In the genomic region with DNA sequence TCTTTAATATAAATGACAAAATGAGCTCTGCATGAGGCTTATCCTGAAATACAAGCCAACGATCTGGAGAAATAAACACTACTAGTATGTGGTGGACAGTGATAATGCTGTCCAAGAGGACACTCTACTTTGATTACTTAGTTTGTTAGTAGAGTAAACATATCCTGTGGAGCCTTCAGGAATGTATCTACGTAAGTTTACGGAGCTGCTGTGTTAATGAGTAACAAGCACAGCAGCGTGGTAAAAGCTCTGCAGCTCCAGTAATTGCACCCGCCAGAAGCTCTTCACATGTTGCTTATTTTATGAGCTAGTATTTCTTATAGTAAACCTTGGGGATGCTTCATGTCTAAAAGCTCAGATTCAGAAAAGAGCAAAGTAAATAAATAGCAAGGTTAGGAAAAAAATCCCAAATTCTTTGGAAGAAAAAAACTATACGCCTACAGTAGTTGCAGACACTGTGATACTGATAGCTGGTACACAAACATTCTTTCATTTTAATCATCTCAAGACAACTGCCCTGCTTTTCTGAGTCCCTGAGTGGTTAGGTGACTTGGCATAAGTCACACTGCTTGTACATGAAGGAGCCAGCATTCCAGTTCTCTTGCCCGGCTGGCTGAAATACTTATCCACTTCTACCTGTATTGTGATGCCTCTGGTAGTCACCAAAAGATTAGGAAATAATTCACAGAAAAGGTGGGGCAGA, we compare ENCODE assay signal across 1 cellular context.
A peak's percentile ranks its signal among the peaks of the same experiment; 100 is the strongest.
TF ChIP-seq lines count a peak whose summit lies in the region.

No MANE protein-coding gene starts in this region.

TF ChIP-seq in HepG2, 621 proteins besides CTCF, POLR2A, EP300 and RAD21 (continued from another document and continues in another):
- TF ChIP-seq, protein P1, sequence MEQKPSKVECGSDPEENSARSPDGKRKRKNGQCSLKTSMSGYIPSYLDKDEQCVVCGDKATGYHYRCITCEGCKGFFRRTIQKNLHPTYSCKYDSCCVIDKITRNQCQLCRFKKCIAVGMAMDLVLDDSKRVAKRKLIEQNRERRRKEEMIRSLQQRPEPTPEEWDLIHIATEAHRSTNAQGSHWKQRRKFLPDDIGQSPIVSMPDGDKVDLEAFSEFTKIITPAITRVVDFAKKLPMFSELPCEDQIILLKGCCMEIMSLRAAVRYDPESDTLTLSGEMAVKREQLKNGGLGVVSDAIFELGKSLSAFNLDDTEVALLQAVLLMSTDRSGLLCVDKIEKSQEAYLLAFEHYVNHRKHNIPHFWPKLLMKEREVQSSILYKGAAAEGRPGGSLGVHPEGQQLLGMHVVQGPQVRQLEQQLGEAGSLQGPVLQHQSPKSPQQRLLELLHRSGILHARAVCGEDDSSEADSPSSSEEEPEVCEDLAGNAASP (CRISPR knock-in tag; IDR thresholded peaks at IDR 0.05; ENCODE audit: borderline replicate concordance): peak; percentile 35; the same call in 1 of the 2 replicates
- TF ChIP-seq POGZ (CRISPR knock-in tag; IDR thresholded peaks at IDR 0.05) (peak; percentile 44; the same call in 1 of the 2 replicates), ZNF749 (CRISPR knock-in tag; IDR thresholded peaks at IDR 0.05; ENCODE audit: borderline replicate concordance) (no peak), TMF1 (CRISPR knock-in tag; IDR thresholded peaks at IDR 0.05; ENCODE audit: low read depth) (no peak), ASH2L (IDR thresholded peaks at IDR 0.05; ENCODE audit: insufficient read length, low read depth, low read length) (peak; percentile 81), IRF2 (CRISPR knock-in tag; IDR thresholded peaks at IDR 0.05) (0 out of 2 replicates have a peak, but pooled peaks have one; percentile 37), CEBPG (CRISPR knock-in tag; IDR thresholded peaks at IDR 0.05) (peak; percentile 57), THAP11 (CRISPR knock-in tag; IDR thresholded peaks at IDR 0.05) (peak; percentile 9; the same call in 1 of the 2 replicates), MBD4 (IDR thresholded peaks at IDR 0.05; ENCODE audit: borderline replicate concordance, low read length) (0 out of 2 replicates have a peak, but pooled peaks have one; percentile 38), ZKSCAN8 (CRISPR knock-in tag; IDR thresholded peaks at IDR 0.05; ENCODE audit: borderline replicate concordance) (peak; percentile 55; the same call in 1 of the 2 replicates), ZFX (CRISPR knock-in tag; IDR thresholded peaks at IDR 0.05; ENCODE audit: low read depth) (0 out of 2 replicates have a peak, but pooled peaks have one; percentile 17), ZNF251 (CRISPR knock-in tag; IDR thresholded peaks at IDR 0.05) (no peak), NKX3-1 (CRISPR knock-in tag; IDR thresholded peaks at IDR 0.05) (no peak), IKZF1 (IDR thresholded peaks at IDR 0.05) (no peak), POLR2AphosphoS5 (IDR thresholded peaks at IDR 0.05; ENCODE audit: low read depth, low read length) (no peak)
- TF ChIP-seq, protein P2, sequence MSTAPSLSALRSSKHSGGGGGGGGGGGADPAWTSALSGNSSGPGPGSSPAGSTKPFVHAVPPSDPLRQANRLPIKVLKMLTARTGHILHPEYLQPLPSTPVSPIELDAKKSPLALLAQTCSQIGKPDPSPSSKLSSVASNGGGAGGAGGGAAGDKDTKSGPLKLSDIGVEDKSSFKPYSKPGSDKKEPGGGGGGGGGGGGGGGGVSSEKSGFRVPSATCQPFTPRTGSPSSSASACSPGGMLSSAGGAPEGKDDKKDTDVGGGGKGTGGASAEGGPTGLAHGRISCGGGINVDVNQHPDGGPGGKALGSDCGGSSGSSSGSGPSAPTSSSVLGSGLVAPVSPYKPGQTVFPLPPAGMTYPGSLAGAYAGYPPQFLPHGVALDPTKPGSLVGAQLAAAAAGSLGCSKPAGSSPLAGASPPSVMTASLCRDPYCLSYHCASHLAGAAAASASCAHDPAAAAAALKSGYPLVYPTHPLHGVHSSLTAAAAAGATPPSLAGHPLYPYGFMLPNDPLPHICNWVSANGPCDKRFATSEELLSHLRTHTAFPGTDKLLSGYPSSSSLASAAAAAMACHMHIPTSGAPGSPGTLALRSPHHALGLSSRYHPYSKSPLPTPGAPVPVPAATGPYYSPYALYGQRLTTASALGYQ (CRISPR knock-in tag; IDR thresholded peaks at IDR 0.05): 0 out of 2 replicates have a peak, but pooled peaks have one; percentile 15
- TF ChIP-seq, protein P3, sequence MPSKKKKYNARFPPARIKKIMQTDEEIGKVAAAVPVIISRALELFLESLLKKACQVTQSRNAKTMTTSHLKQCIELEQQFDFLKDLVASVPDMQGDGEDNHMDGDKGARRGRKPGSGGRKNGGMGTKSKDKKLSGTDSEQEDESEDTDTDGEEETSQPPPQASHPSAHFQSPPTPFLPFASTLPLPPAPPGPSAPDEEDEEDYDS (CRISPR knock-in tag; IDR thresholded peaks at IDR 0.05): peak; percentile 10; the same call in 1 of the 2 replicates
- TF ChIP-seq, protein P4, sequence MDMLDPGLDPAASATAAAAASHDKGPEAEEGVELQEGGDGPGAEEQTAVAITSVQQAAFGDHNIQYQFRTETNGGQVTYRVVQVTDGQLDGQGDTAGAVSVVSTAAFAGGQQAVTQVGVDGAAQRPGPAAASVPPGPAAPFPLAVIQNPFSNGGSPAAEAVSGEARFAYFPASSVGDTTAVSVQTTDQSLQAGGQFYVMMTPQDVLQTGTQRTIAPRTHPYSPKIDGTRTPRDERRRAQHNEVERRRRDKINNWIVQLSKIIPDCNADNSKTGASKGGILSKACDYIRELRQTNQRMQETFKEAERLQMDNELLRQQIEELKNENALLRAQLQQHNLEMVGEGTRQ (IDR thresholded peaks at IDR 0.05; ENCODE audit: low read depth, low read length): no peak
- TF ChIP-seq, protein P4 (CRISPR knock-in tag; IDR thresholded peaks at IDR 0.05; ENCODE audit: borderline replicate concordance): no peak
- TF ChIP-seq, protein P5, sequence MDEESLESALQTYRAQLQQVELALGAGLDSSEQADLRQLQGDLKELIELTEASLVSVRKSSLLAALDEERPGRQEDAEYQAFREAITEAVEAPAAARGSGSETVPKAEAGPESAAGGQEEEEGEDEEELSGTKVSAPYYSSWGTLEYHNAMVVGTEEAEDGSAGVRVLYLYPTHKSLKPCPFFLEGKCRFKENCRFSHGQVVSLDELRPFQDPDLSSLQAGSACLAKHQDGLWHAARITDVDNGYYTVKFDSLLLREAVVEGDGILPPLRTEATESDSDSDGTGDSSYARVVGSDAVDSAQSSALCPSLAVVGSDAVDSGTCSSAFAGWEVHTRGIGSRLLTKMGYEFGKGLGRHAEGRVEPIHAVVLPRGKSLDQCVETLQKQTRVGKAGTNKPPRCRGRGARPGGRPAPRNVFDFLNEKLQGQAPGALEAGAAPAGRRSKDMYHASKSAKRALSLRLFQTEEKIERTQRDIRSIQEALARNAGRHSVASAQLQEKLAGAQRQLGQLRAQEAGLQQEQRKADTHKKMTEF (CRISPR knock-in tag; IDR thresholded peaks at IDR 0.05): 0 out of 2 replicates have a peak, but pooled peaks have one; percentile 52
- TF ChIP-seq, protein P6, sequence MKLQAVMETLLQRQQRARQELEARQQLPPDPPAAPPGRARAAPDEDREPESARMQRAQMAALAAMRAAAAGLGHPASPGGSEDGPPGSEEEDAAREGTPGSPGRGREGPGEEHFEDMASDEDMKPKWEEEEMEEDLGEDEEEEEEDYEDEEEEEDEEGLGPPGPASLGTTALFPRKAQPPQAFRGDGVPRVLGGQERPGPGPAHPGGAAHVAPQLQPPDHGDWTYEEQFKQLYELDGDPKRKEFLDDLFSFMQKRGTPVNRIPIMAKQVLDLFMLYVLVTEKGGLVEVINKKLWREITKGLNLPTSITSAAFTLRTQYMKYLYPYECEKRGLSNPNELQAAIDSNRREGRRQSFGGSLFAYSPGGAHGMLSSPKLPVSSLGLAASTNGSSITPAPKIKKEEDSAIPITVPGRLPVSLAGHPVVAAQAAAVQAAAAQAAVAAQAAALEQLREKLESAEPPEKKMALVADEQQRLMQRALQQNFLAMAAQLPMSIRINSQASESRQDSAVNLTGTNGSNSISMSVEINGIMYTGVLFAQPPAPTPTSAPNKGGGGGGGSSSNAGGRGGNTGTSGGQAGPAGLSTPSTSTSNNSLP (IDR thresholded peaks at IDR 0.05; ENCODE audit: low read depth, low read length): peak; percentile 94
- TF ChIP-seq, protein P7, sequence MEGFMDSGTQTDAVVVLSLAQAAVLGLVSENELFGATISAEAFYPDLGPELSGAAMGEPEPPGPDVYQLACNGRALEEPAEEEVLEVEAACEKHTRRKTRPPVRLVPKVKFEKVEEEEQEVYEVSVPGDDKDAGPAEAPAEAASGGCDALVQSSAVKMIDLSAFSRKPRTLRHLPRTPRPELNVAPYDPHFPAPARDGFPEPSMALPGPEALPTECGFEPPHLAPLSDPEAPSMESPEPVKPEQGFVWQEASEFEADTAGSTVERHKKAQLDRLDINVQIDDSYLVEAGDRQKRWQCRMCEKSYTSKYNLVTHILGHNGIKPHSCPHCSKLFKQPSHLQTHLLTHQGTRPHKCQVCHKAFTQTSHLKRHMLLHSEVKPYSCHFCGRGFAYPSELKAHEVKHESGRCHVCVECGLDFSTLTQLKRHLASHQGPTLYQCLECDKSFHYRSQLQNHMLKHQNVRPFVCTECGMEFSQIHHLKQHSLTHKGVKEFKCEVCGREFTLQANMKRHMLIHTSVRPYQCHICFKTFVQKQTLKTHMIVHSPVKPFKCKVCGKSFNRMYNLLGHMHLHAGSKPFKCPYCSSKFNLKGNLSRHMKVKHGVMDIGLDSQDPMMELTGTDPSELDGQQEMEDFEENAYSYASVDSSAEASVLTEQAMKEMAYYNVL (CRISPR knock-in tag; IDR thresholded peaks at IDR 0.05; ENCODE audit: borderline replicate concordance): peak; percentile 41; the same call in 1 of the 2 replicates
- TF ChIP-seq, protein P8, sequence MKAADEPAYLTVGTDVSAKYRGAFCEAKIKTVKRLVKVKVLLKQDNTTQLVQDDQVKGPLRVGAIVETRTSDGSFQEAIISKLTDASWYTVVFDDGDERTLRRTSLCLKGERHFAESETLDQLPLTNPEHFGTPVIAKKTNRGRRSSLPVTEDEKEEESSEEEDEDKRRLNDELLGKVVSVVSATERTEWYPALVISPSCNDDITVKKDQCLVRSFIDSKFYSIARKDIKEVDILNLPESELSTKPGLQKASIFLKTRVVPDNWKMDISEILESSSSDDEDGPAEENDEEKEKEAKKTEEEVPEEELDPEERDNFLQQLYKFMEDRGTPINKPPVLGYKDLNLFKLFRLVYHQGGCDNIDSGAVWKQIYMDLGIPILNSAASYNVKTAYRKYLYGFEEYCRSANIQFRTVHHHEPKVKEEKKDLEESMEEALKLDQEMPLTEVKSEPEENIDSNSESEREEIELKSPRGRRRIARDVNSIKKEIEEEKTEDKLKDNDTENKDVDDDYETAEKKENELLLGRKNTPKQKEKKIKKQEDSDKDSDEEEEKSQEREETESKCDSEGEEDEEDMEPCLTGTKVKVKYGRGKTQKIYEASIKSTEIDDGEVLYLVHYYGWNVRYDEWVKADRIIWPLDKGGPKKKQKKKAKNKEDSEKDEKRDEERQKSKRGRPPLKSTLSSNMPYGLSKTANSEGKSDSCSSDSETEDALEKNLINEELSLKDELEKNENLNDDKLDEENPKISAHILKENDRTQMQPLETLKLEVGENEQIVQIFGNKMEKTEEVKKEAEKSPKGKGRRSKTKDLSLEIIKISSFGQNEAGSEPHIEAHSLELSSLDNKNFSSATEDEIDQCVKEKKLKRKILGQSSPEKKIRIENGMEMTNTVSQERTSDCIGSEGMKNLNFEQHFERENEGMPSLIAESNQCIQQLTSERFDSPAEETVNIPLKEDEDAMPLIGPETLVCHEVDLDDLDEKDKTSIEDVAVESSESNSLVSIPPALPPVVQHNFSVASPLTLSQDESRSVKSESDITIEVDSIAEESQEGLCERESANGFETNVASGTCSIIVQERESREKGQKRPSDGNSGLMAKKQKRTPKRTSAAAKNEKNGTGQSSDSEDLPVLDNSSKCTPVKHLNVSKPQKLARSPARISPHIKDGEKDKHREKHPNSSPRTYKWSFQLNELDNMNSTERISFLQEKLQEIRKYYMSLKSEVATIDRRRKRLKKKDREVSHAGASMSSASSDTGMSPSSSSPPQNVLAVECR (CRISPR knock-in tag; IDR thresholded peaks at IDR 0.05; ENCODE audit: borderline replicate concordance): peak; percentile 16; the same call in 1 of the 2 replicates
- TF ChIP-seq, protein P9, sequence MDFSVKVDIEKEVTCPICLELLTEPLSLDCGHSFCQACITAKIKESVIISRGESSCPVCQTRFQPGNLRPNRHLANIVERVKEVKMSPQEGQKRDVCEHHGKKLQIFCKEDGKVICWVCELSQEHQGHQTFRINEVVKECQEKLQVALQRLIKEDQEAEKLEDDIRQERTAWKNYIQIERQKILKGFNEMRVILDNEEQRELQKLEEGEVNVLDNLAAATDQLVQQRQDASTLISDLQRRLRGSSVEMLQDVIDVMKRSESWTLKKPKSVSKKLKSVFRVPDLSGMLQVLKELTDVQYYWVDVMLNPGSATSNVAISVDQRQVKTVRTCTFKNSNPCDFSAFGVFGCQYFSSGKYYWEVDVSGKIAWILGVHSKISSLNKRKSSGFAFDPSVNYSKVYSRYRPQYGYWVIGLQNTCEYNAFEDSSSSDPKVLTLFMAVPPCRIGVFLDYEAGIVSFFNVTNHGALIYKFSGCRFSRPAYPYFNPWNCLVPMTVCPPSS (IDR thresholded peaks at IDR 0.05): no peak
- TF ChIP-seq, protein P10, sequence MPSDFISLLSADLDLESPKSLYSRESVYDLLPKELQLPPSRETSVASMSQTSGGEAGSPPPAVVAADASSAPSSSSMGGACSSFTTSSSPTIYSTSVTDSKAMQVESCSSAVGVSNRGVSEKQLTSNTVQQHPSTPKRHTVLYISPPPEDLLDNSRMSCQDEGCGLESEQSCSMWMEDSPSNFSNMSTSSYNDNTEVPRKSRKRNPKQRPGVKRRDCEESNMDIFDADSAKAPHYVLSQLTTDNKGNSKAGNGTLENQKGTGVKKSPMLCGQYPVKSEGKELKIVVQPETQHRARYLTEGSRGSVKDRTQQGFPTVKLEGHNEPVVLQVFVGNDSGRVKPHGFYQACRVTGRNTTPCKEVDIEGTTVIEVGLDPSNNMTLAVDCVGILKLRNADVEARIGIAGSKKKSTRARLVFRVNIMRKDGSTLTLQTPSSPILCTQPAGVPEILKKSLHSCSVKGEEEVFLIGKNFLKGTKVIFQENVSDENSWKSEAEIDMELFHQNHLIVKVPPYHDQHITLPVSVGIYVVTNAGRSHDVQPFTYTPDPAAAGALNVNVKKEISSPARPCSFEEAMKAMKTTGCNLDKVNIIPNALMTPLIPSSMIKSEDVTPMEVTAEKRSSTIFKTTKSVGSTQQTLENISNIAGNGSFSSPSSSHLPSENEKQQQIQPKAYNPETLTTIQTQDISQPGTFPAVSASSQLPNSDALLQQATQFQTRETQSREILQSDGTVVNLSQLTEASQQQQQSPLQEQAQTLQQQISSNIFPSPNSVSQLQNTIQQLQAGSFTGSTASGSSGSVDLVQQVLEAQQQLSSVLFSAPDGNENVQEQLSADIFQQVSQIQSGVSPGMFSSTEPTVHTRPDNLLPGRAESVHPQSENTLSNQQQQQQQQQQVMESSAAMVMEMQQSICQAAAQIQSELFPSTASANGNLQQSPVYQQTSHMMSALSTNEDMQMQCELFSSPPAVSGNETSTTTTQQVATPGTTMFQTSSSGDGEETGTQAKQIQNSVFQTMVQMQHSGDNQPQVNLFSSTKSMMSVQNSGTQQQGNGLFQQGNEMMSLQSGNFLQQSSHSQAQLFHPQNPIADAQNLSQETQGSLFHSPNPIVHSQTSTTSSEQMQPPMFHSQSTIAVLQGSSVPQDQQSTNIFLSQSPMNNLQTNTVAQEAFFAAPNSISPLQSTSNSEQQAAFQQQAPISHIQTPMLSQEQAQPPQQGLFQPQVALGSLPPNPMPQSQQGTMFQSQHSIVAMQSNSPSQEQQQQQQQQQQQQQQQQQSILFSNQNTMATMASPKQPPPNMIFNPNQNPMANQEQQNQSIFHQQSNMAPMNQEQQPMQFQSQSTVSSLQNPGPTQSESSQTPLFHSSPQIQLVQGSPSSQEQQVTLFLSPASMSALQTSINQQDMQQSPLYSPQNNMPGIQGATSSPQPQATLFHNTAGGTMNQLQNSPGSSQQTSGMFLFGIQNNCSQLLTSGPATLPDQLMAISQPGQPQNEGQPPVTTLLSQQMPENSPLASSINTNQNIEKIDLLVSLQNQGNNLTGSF (CRISPR knock-in tag; IDR thresholded peaks at IDR 0.05): no peak
